Comparison of ENCODE assay signal across 1 cellular context in genomic region chr2:160448821-160449220, GRCh38. TPM values are rescaled to one million over a fixed set of nuclear protein-coding genes. Genes with fewer than 3 reads are reported as not detected.
DNase-seq lines count a peak whose midpoint lies in the region.
"Not testable (repeated sequence)": the region's sequence is repeated elsewhere in the genome, so short reads cannot be mapped to it uniquely, and the experiment has no call there.

No MANE protein-coding gene starts in this region.

- peak; percentile 17 for DNase-seq in Caki2 (ENCODE audit: low read depth)

- in situ Hi-C loops in Caki2 (cut with HindIII; ENCODE audit: low pct_unique_long_range_greater_than_20kb, low sequenced_read_pairs), result not testable (repeated sequence)

RNA-seq across cellular contexts. Expression of gene RBMS1, which starts 44.8 kb away (rescaled TPM):
- 72.6 and 79.7 TPM in 2 replicates for total RNA-seq in Caki2 (2014; rRNA removed; shearing (Covaris generic); ENCODE audit: low replicate concordance)
